Comparison of ENCODE assay signal across 8 cellular contexts in the genomic region with DNA sequence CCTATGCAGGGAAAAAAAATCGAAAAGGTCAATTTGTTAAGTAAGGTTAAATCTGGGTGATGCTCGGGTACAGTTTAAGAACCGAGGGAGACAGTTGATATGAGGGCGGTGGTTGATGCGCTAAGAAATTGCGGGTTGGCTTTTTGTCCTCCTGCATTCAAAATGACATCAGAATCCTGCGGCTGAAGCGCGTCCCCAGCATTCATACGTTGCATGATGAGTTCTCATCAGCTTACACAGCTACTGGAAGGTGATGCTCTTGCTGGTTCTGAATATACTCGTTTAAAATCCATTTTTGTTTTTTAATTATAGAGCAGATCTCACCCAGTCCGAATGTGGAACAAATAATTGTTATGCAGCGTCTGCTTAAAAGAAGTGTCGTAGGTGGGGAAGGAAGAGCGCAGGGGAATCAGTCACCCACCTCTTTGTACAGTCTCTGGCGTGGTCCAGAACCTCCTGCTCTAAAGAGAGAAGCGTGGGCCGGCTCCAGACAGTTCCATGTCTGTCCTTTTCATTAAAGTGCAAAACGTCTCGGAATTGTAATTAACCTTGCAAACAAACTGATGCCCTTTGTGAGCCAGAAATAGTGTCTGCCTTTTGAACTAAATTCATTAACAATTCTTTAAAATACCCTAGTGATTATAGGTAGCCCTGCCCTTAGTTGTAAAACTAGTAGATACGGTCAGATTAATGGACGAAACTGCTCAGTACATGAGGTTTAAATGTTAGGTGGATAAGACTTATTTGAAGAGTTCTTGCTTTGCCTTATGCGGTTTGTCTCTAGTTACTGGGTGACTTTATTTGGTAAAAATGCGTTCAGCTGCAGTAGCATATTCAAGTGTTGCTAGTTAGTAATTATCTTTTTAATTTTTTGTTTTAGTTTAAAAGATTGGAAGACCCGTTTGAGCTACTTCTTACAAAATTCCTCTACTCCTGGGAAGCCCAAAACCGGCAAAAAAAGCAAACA. TPM values are rescaled to one million over a fixed set of nuclear protein-coding genes. Genes with fewer than 3 reads are reported as not detected.
DNase-seq lines count a peak whose midpoint lies in the region; ATAC-seq and TF ChIP-seq lines count a peak whose summit lies in the region.

No MANE protein-coding gene starts in this region.

- H3K9ac ChIP-seq in HUES48 (ENCODE audit: low read depth, low read length) (peak overlapping the region; percentile 89), rectal smooth muscle tissue (ENCODE audit: low read length) (peak overlapping the region; percentile 91)

- ATAC-seq in RWPE2 (ENCODE audit: low read depth) (peak; percentile 1; the same call in 1 of the 3 replicates), HG02852 (IDR thresholded peaks at IDR 0.05; ENCODE audit: unreplicated experiment) (no peak)

- H3K27me3 ChIP-seq in HUES48 (ENCODE audit: control insufficient read depth, insufficient read depth, low read length), result peaks cover 14% of the 10 kb centered on the region
- H3K27me3 ChIP-seq in RWPE2 (ENCODE audit: insufficient read depth, poor library complexity, severe bottlenecking), result no peaks in the 10 kb centered on the region
- H3K27me3 ChIP-seq in right atrium auricular region, result no peaks in the 10 kb centered on the region
- H3K27me3 ChIP-seq in rectal smooth muscle tissue (ENCODE audit: control insufficient read depth, insufficient read depth, low read length), result no peaks in the 10 kb centered on the region

- peak; percentile 38 for DNase-seq in DMS114 treated with DMSO at 0.1 percent for 48 hours (lab: John Stamatoyannopoulos, UW; ENCODE audit: unreplicated experiment)
- no peak for DNase-seq in RWPE2 (ENCODE audit: low spot score)
- DNase-seq in amniotic epithelial cell (ENCODE audit: low read depth), result peak; percentile 41
- peak; percentile 73 for DNase-seq in right atrium auricular region (ENCODE audit: low spot score)
- DNase-seq in NK-92 (lab: John Stamatoyannopoulos, UW; ENCODE audit: unreplicated experiment), result no peak

- peak overlapping the region; percentile 73 for H3K27ac ChIP-seq in HUES48 (ENCODE audit: low read depth, low read length)
- H3K27ac ChIP-seq in RWPE2 (ENCODE audit: poor library complexity, severe bottlenecking), result no peak overlapping the region
- H3K27ac ChIP-seq in right atrium auricular region, result peak overlapping the region; percentile 89 to 96
- peak overlapping the region; percentile 99 for H3K27ac ChIP-seq in rectal smooth muscle tissue (ENCODE audit: low read depth, low read length)

- H3K4me1 ChIP-seq in HUES48 (ENCODE audit: control insufficient read depth, insufficient read depth, low read length), result peaks cover 17% of the 10 kb centered on the region; the same call in 1 of the 2 replicates
- peaks cover 20% of the 10 kb centered on the region for H3K4me1 ChIP-seq in RWPE2 (ENCODE audit: insufficient read depth, poor library complexity, severe bottlenecking)
- peaks cover 0 to 37% of the 10 kb centered on the region in 2 donors for H3K4me1 ChIP-seq in right atrium auricular region
- peaks cover 4% of the 10 kb centered on the region for H3K4me1 ChIP-seq in rectal smooth muscle tissue (ENCODE audit: control insufficient read depth, insufficient read depth, low read length)

- TF ChIP-seq CTCF in RWPE2 (IDR thresholded peaks at IDR 0.05; ENCODE audit: poor library complexity, severe bottlenecking), result no peak
- TF ChIP-seq CTCF in right atrium auricular region (IDR thresholded peaks at IDR 0.05), result no peak

- peak overlapping the region; percentile 100 for H3K4me3 ChIP-seq in HUES48 (ENCODE audit: low read depth, low read length)
- H3K4me3 ChIP-seq in RWPE2 (ENCODE audit: severe bottlenecking), result peak overlapping the region; percentile 53
- H3K4me3 ChIP-seq in right atrium auricular region, result peak overlapping the region; percentile 80 to 82
- H3K4me3 ChIP-seq in rectal smooth muscle tissue (ENCODE audit: low read length), result peak overlapping the region; percentile 85

- H3K36me3 ChIP-seq in HUES48 (ENCODE audit: control insufficient read depth, insufficient read depth, low read length) (peaks cover 13% of the 10 kb centered on the region), RWPE2 (ENCODE audit: low read depth) (peaks cover 6% of the 10 kb centered on the region), right atrium auricular region (peaks cover 20% of the 10 kb centered on the region), rectal smooth muscle tissue (ENCODE audit: control insufficient read depth, insufficient read depth, low read length) (peaks cover 7% of the 10 kb centered on the region)

- H3K9me3 ChIP-seq in HUES48 (ENCODE audit: control insufficient read depth, insufficient read depth, low read length), result no peaks in the 10 kb centered on the region
- no peaks in the 10 kb centered on the region for H3K9me3 ChIP-seq in RWPE2 (ENCODE audit: severe bottlenecking)
- H3K9me3 ChIP-seq in right atrium auricular region, result no peaks in the 10 kb centered on the region

RNA-seq across cellular contexts. Expression of gene RGS2, which starts 0.7 kb away (rescaled TPM):
- total RNA-seq in right atrium auricular region, result 10 to 100 TPM; 31.2 to 51.2 TPM

Comparison
In these comparisons a context has a peak if more than half of its experiments do, and no peak if none do; other contexts are left out.
1. DNase-seq: peak in DMS114 treated with DMSO at 0.1 percent for 48 hours (single experiment), amniotic epithelial cell (single experiment) and right atrium auricular region (single experiment); none in RWPE2 (single experiment) and NK-92 (single experiment).
2. Peak in every context shown above with its lines, with median percentiles within 50 percentile points of each other: H3K4me3 ChIP-seq.